11 cellular contexts compared by ENCODE assay signal in genomic region chr19:7257148-7258041, GRCh38. TPM values are rescaled to one million over a fixed set of nuclear protein-coding genes. Genes with fewer than 3 reads are reported as not detected.
A peak's percentile ranks its signal among the peaks of the same experiment; 100 is the strongest.
DNase-seq lines count a peak whose midpoint lies in the region; TF ChIP-seq lines count a peak whose summit lies in the region.
"Had no signal": no experiment of that assay in that cellular context is flagged by ENCODE, and none has a peak within 500 bp of the region (broad histone marks: within the 10 kb centered on the region; RNA-seq: fewer than 3 reads in every experiment).

No MANE protein-coding gene starts in this region.

- H3K36me3 ChIP-seq in brain microvascular endothelial cell (replicated peaks): no peaks in the 10 kb centered on the region
- H3K36me3 ChIP-seq in kidney epithelial cell (ENCODE audit: control insufficient read depth, insufficient read depth, low read length): no peaks in the 10 kb centered on the region
- H3K36me3 ChIP-seq in transverse colon: no peaks in the 10 kb centered on the region
- H3K36me3 ChIP-seq in smooth muscle cell (ENCODE audit: low read depth): no peaks in the 10 kb centered on the region
- H3K36me3 ChIP-seq in MM.1S (replicated peaks; ENCODE audit: insufficient read depth, low read length): no peaks in the 10 kb centered on the region
- H3K36me3 ChIP-seq: esophagus squamous epithelium had no signal

- H4K20me1 ChIP-seq in smooth muscle cell (ENCODE audit: low read depth): peaks cover 10% of the 10 kb centered on the region
- no peaks in the 10 kb centered on the region for H4K20me1 ChIP-seq in MM.1S (ENCODE audit: insufficient read depth, low read length)

- H3K4me3 ChIP-seq in brain microvascular endothelial cell (ENCODE audit: low read depth, low read length): no peak overlapping the region
- H3K4me3 ChIP-seq in kidney epithelial cell (ENCODE audit: low read depth, low read length): no peak overlapping the region
- H3K4me3 ChIP-seq in transverse colon: no peak overlapping the region
- no peak overlapping the region for H3K4me3 ChIP-seq in smooth muscle cell
- H3K4me3 ChIP-seq in MM.1S (ENCODE audit: low read length): no peak overlapping the region
- H3K4me3 ChIP-seq: esophagus squamous epithelium had no signal

- H2AFZ ChIP-seq in smooth muscle cell (ENCODE audit: low read depth) (no peak overlapping the region), MM.1S (ENCODE audit: low read length) (no peak overlapping the region)

- no peaks in the 10 kb centered on the region for H3F3A ChIP-seq in smooth muscle cell (ENCODE audit: low read depth)
- H3F3A ChIP-seq in MM.1S (ENCODE audit: insufficient read depth, low read length): no peaks in the 10 kb centered on the region

- TF ChIP-seq CTCF in brain microvascular endothelial cell (IDR thresholded peaks at IDR 0.05; ENCODE audit: low read depth, low read length, missing control alignments): no peak
- TF ChIP-seq CTCF in kidney epithelial cell (IDR thresholded peaks at IDR 0.05; ENCODE audit: insufficient read depth, low read length, poor library complexity, severe bottlenecking): no peak
- TF ChIP-seq CTCF in transverse colon (IDR thresholded peaks at IDR 0.05): no peak
- TF ChIP-seq CTCF in smooth muscle cell (IDR thresholded peaks at IDR 0.05; ENCODE audit: borderline replicate concordance, insufficient read depth, poor library complexity, severe bottlenecking): no peak
- no peak for TF ChIP-seq CTCF in MM.1S (IDR thresholded peaks at IDR 0.05; ENCODE audit: low read length)

- no peaks in the 10 kb centered on the region for H3K79me2 ChIP-seq in smooth muscle cell (ENCODE audit: low read depth)
- H3K79me2 ChIP-seq in MM.1S (ENCODE audit: low read length): peaks cover 71% of the 10 kb centered on the region

- TF ChIP-seq POLR2A in transverse colon (IDR thresholded peaks at IDR 0.05): no peak

- no peaks in the 10 kb centered on the region for H3K27me3 ChIP-seq in brain microvascular endothelial cell (replicated peaks)
- H3K27me3 ChIP-seq in kidney epithelial cell (ENCODE audit: control insufficient read depth, insufficient read depth, low read length): no peaks in the 10 kb centered on the region
- no peaks in the 10 kb centered on the region for H3K27me3 ChIP-seq in transverse colon
- H3K27me3 ChIP-seq in smooth muscle cell (ENCODE audit: low read depth): no peaks in the 10 kb centered on the region
- H3K27me3 ChIP-seq in MM.1S (replicated peaks; ENCODE audit: insufficient read depth, low read length): no peaks in the 10 kb centered on the region
- H3K27me3 ChIP-seq: esophagus squamous epithelium had no signal

- 73% methylated on average over 15 to 17 of the region's 17 CpGs for WGBS in transverse colon (ENCODE audit: low coverage in 1 of 2), 2 donors
- WGBS in smooth muscle cell (ENCODE audit: low lambda C conversion rate): 64% methylated on average over 17 of the region's 17 CpGs

- H3K9me2 ChIP-seq in MM.1S (replicated peaks; ENCODE audit: insufficient read depth, low read length): no peaks in the 10 kb centered on the region

- in situ Hi-C loops in brain microvascular endothelial cell (cut with HindIII; ENCODE audit: low pct_ligation_motif_present, low sequenced_read_pairs): no loop called here
- in situ Hi-C loops in transverse colon (cut with MboI; ENCODE audit: low pct_ligation_motif_present in 1 of 4, low pct_unique_long_range_greater_than_20kb in 1 of 4, low sequenced_read_pairs in 3 of 4): no loop called here

- TF ChIP-seq EP300 in transverse colon (IDR thresholded peaks at IDR 0.05; ENCODE audit: low read depth): no peak

- no peak overlapping the region for H3K27ac ChIP-seq in brain microvascular endothelial cell
- H3K27ac ChIP-seq in transverse colon: no peak overlapping the region
- H3K27ac ChIP-seq in substantia nigra (ENCODE audit: low read depth, low read length, poor library complexity, severe bottlenecking): no peak overlapping the region
- H3K27ac ChIP-seq in smooth muscle cell (ENCODE audit: low read depth): no peak overlapping the region
- H3K27ac ChIP-seq in MM.1S (ENCODE audit: low read length): no peak overlapping the region
- H3K27ac ChIP-seq: esophagus squamous epithelium had no signal

- H3K4me1 ChIP-seq in transverse colon (peaks cover 0 to 14% (median 7%) of the 10 kb centered on the region in 4 donors), smooth muscle cell (ENCODE audit: low read depth) (no peaks in the 10 kb centered on the region), MM.1S (ENCODE audit: low read length) (no peaks in the 10 kb centered on the region)

- no peaks in the 10 kb centered on the region for H3K9me3 ChIP-seq in transverse colon
- no peaks in the 10 kb centered on the region for H3K9me3 ChIP-seq in smooth muscle cell (replicated peaks; ENCODE audit: low read depth)
- no peaks in the 10 kb centered on the region for H3K9me3 ChIP-seq in MM.1S (replicated peaks; ENCODE audit: insufficient read depth, low read length)
- H3K9me3 ChIP-seq: esophagus squamous epithelium had no signal

- DNase-seq in HT-29 (ENCODE audit: low spot score) (peak; percentile 51), brain microvascular endothelial cell (peak; percentile 44), kidney epithelial cell (ENCODE audit: low read depth) (peak; percentile 43), transverse colon (peak; percentile 24), substantia nigra (lab: John Stamatoyannopoulos, UW) (no peak), smooth muscle cell (lab: John Stamatoyannopoulos, UW; ENCODE audit: unreplicated experiment) (no peak), NCI-H1092 treated with DMSO at 0.1 percent for 48 hours (lab: John Stamatoyannopoulos, UW) (no peak), MM.1S (no peak)
- DNase-seq: amygdala, esophagus squamous epithelium, NCI-H345 had no signal

- intact Hi-C loops in transverse colon (cut with DNase I; ENCODE audit: low total_unique reads): no loop called here

- no peak overlapping the region for H3K4me2 ChIP-seq in smooth muscle cell
- no peak overlapping the region for H3K4me2 ChIP-seq in MM.1S (ENCODE audit: low read depth, low read length)

- H3K9ac ChIP-seq in smooth muscle cell (ENCODE audit: low read depth): no peak overlapping the region
- no peak overlapping the region for H3K9ac ChIP-seq in MM.1S (ENCODE audit: low read length)

RNA-seq across cellular contexts. Expression of gene INSR, which starts 36.8 kb away (rescaled TPM):
- total RNA-seq in HT-29 (2014; rRNA removed; shearing (Covaris generic)): 12.5 and 16.8 TPM in 2 replicates
- total RNA-seq in kidney epithelial cell (15.5 and 23.1 TPM in 2 replicates), transverse colon (100 to 1,000 TPM; 134 to 252 (median 164) TPM), smooth muscle cell (8.5 and 12.7 TPM in 2 replicates)
- 2.8 and 3.9 TPM in 2 replicates for polyA plus RNA-seq in smooth muscle cell

Comparison
In these comparisons a context has a peak if more than half of its experiments do, and no peak if none do; other contexts are left out.
1. DNase-seq: peak in HT-29 (single experiment), brain microvascular endothelial cell (single experiment), kidney epithelial cell (single experiment) and transverse colon (single experiment); none in substantia nigra (0 of 49), smooth muscle cell (single experiment), NCI-H1092 treated with DMSO at 0.1 percent for 48 hours (single experiment) and MM.1S (single experiment).